ENCODE assay signal across 17 cellular contexts in the genomic region with DNA sequence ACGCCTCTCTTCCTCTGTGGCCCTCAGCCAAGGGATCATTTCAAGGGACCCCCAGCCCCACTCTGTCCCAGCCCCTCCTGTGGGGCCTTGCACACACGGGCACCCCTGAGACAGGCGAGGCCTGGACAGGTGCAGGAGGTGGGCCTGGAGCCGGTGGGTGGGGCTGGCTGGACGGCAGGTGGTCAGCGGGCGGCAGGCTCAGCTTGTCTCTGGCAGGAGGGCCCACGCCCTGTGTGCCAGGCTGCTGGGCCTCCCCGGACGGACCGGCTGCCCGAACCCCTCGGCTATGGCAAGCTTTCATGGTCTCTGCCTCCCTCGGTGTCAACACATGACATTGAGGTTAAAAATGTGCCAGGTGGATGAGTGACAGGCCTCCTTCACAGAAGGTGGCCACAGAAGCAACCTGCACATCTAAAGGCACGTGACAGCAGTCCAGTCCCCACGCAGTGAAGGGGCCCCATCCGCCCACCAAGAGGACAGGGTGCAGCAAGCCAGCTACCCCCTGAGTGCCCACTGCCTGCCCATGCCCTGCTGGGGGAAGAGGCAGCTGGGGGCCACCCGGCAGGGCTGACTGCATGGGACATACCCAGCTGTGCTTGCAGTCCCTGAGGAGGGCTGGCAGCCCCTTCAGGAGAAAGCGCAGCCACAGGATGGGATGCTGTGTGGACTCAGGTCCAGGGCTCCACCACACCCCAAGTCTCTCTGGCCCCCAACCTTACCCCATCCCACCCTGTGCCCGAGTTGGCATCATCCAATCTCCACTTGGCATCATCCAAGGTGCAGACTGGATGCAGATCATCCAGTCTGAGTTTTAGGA.
DNase-seq lines count a peak whose midpoint lies in the region; FAIRE-seq and TF ChIP-seq lines count a peak whose summit lies in the region.
"Had no signal": no experiment of that assay in that cellular context is flagged by ENCODE, and none has a peak within 500 bp of the region (broad histone marks: within the 10 kb centered on the region; RNA-seq: fewer than 3 reads in every experiment).

No MANE protein-coding gene starts in this region.

- TF ChIP-seq POLR2A in H1 (IDR thresholded peaks at IDR 0.05; ENCODE audit: control extremely low read depth in 1 of 2, low read depth in 2 of 2, low read length in 2 of 2) (no peak), sigmoid colon (IDR thresholded peaks at IDR 0.05) (no peak)

- H3K36me3 Mint-ChIP-seq in type B pancreatic cell, result no peaks in the 10 kb centered on the region

- no peak overlapping the region for H3K4ac ChIP-seq in H1 (replicated peaks; ENCODE audit: insufficient read length, low read depth, low read length)
- H3K4ac ChIP-seq in mesenchymal stem cell (ENCODE audit: low read depth in 1 of 2, low read length in 2 of 2), result no peak overlapping the region

- intact Hi-C loops in sigmoid colon (cut with DNase I), result no loop called here

- H2BK20ac ChIP-seq in H1 (ENCODE audit: low read length), result 0 out of 2 replicates have a peak overlapping the region, but pooled peaks have one; percentile 80

- H4K8ac ChIP-seq in H1 (ENCODE audit: extremely low read depth, insufficient read depth, low read length) (no peak overlapping the region), mesenchymal stem cell (ENCODE audit: low read length) (peak overlapping the region; percentile 14)

- TF ChIP-seq EP300 in H1 (IDR thresholded peaks at IDR 0.05; ENCODE audit: borderline replicate concordance in 1 of 2, low read depth in 2 of 2, low read length in 2 of 2) (no peak), sigmoid colon (IDR thresholded peaks at IDR 0.05) (no peak)

- H3K56ac ChIP-seq in H1 (replicated peaks; ENCODE audit: insufficient read length, low read depth, low read length), result no peak overlapping the region

- H3K27ac ChIP-seq in HEK293 (ENCODE audit: extremely low read depth, low read depth, low read length), result no peak overlapping the region
- H3K27ac ChIP-seq in H1 (ENCODE audit: low read depth, low read length), result no peak overlapping the region
- H3K27ac ChIP-seq in mesenchymal stem cell (ENCODE audit: low read length, poor library complexity, severe bottlenecking), result no peak overlapping the region
- no peak overlapping the region for H3K27ac ChIP-seq in sigmoid colon
- H3K27ac ChIP-seq: Peyer's patch had no signal

- no peaks in the 10 kb centered on the region for H3K9me3 Mint-ChIP-seq in type B pancreatic cell

- H2AK5ac ChIP-seq in H1 (ENCODE audit: low read depth, low read length), result no peak overlapping the region
- no peak overlapping the region for H2AK5ac ChIP-seq in mesenchymal stem cell (ENCODE audit: low read length, severe bottlenecking)

- peaks cover 29% of the 10 kb centered on the region for H3K27me3 Mint-ChIP-seq in type B pancreatic cell

- no peaks in the 10 kb centered on the region for H3K79me2 ChIP-seq in H1 (ENCODE audit: control insufficient read depth in 1 of 2, insufficient read depth in 2 of 2, low read length in 2 of 2)

- H2AFZ ChIP-seq in H1 (ENCODE audit: low read length) (no peak overlapping the region), mesenchymal stem cell (ENCODE audit: low read depth, low read length) (no peak overlapping the region)

- DNase-seq in H1 (ENCODE audit: low read depth in 1 of 2, low spot score in 2 of 2) (no peak), mesenchymal stem cell (no peak), sigmoid colon (peak; percentile 61), type B pancreatic cell (ENCODE audit: extremely low spot score, unreplicated experiment) (no peak), hippocampal formation (lab: John Stamatoyannopoulos, UW) (no peak), NCI-H526 treated with DMSO at 0.1 percent for 48 hours (lab: John Stamatoyannopoulos, UW) (no peak)
- DNase-seq: AML-193, IMR-90, Karpas-422, MG63, NCI-H1092, NCI-H146, NCI-H2081 treated with DMSO at 0.1 percent for 48 hours, NCI-H510A treated with DMSO at 0.1 percent for 48 hours, Peyer's patch, SHP77 treated with DMSO at 0.1 percent for 48 hours had no signal

- H3K36me3 ChIP-seq in HEK293 (ENCODE audit: control insufficient read depth in 2 of 2, insufficient read depth in 1 of 2, low read length in 2 of 2) (no peaks in the 10 kb centered on the region), H1 (ENCODE audit: control insufficient read depth in 2 of 4, insufficient read depth in 4 of 4, low read length in 3 of 4) (no peaks in the 10 kb centered on the region), mesenchymal stem cell (ENCODE audit: control insufficient read depth in 1 of 2, insufficient read depth in 2 of 2, low read depth in 1 of 2, low read length in 2 of 2) (peaks cover 0 to 3% of the 10 kb centered on the region in 2 experiments), sigmoid colon (no peaks in the 10 kb centered on the region)
- H3K36me3 ChIP-seq: MG63, Peyer's patch had no signal

- H3K27me3 ChIP-seq in H1 (replicated peaks in 1 of 4; ENCODE audit: control insufficient read depth in 3 of 4, extremely low read depth in 1 of 4, insufficient read depth in 3 of 4, low read length in 3 of 4) (no peaks in the 10 kb centered on the region; a peak in 2 of 7 replicates), mesenchymal stem cell (ENCODE audit: control insufficient read depth in 1 of 2, insufficient read depth in 1 of 2, low read length in 2 of 2) (peaks cover 19 to 20% of the 10 kb centered on the region in 2 experiments), sigmoid colon (peaks cover 6 to 33% (median 28%) of the 10 kb centered on the region in 3 donors)
- H3K27me3 ChIP-seq: MG63, Peyer's patch had no signal

- TF ChIP-seq CTCF in HEK293 (tag by site-specific recombination; IDR thresholded peaks at IDR 0.05) (no peak), H1 (IDR thresholded peaks at IDR 0.05; ENCODE audit: control extremely low read depth in 1 of 3, insufficient read depth in 1 of 3, low read depth in 1 of 3, low read length in 3 of 3) (no peak), sigmoid colon (IDR thresholded peaks at IDR 0.05) (no peak), type B pancreatic cell (conservative IDR thresholded peaks at IDR 0.05) (no peak)

- peaks cover 19% of the 10 kb centered on the region; the same call in 1 of the 2 replicates for H3K23me2 ChIP-seq in H1 (ENCODE audit: low read depth, low read length)

- H3K27ac Mint-ChIP-seq in type B pancreatic cell, result no peak overlapping the region

- peaks cover 5% of the 10 kb centered on the region for H3K4me1 Mint-ChIP-seq in type B pancreatic cell (ENCODE audit: unreplicated experiment)

- no peak overlapping the region for H3K4me2 ChIP-seq in H1 (ENCODE audit: insufficient read depth in 1 of 2, low read depth in 2 of 2, low read length in 2 of 2)
- no peak overlapping the region for H3K4me2 ChIP-seq in mesenchymal stem cell (ENCODE audit: low read length, poor library complexity, severe bottlenecking)

- peaks cover 2% of the 10 kb centered on the region; the same call in 1 of the 2 replicates for H3K79me1 ChIP-seq in H1 (ENCODE audit: low read depth, low read length)
- H3K79me1 ChIP-seq in mesenchymal stem cell (replicated peaks; ENCODE audit: low read length, poor library complexity, severe bottlenecking), result peaks cover 3% of the 10 kb centered on the region

- H3K23ac ChIP-seq in H1 (ENCODE audit: insufficient read length) (no peak overlapping the region), mesenchymal stem cell (ENCODE audit: low read length in 2 of 2) (no peak overlapping the region)

- H4K5ac ChIP-seq in H1 (ENCODE audit: insufficient read length, low read depth, low read length), result no peak overlapping the region

- H4K20me1 ChIP-seq in H1 (replicated peaks in 1 of 2; ENCODE audit: control insufficient read depth in 1 of 2, insufficient read depth in 2 of 2, low read length in 2 of 2), result peaks cover 0 to 4% of the 10 kb centered on the region in 2 experiments

- H2BK5ac ChIP-seq in H1 (ENCODE audit: low read depth, low read length) (no peak overlapping the region), mesenchymal stem cell (ENCODE audit: low read depth, low read length, poor library complexity, severe bottlenecking) (no peak overlapping the region)

- POLR2A ChIA-PET in HEK293 (lab: Yijun Ruan, JAX), result no interaction called here
- POLR2A ChIA-PET in H1 (lab: Charles Lee; ENCODE audit: partially characterized antibody), result no interaction called here

- H2BK12ac ChIP-seq in H1 (ENCODE audit: low read depth, low read length) (peak overlapping the region; percentile 68; the same call in 1 of the 2 replicates), mesenchymal stem cell (ENCODE audit: low read length in 2 of 2) (peak overlapping the region in 1 of 2 experiments; percentile 24)

- H4K91ac ChIP-seq in H1 (replicated peaks; ENCODE audit: insufficient read length, low read length) (no peak overlapping the region), mesenchymal stem cell (ENCODE audit: low read length) (no peak overlapping the region)

- 0 out of 2 replicates have a peak, but pooled peaks cover 2% of the 10 kb centered on the region for H3K4me1 ChIP-seq in HEK293 (ENCODE audit: control insufficient read depth, insufficient read depth, low read length)
- H3K4me1 ChIP-seq in H1 (replicated peaks in 1 of 4; ENCODE audit: control insufficient read depth in 3 of 4, insufficient read depth in 4 of 4, low read length in 3 of 4), result peaks cover 2 to 42% (median 31%) of the 10 kb centered on the region in 4 experiments
- peaks cover 17% of the 10 kb centered on the region for H3K4me1 ChIP-seq in mesenchymal stem cell (ENCODE audit: control insufficient read depth, insufficient read depth, low read depth, low read length)
- H3K4me1 ChIP-seq in sigmoid colon, result peaks cover 0 to 19% (median 17%) of the 10 kb centered on the region in 4 donors

- 94% methylated on average over 17 of the region's 20 CpGs; no CpG with 5 or more reads in 1 of the 2 experiments for WGBS in H1 (ENCODE audit: extremely low coverage in 1 of 2, insufficient coverage in 1 of 2, insufficient read length in 1 of 2, insufficient replicate concordance in 2 of 2, low coverage in 1 of 2, low lambda C conversion rate in 2 of 2, missing lambda C conversion rate in 1 of 2), 2 experiments
- WGBS in mesenchymal stem cell, result 85% methylated on average over 20 of the region's 20 CpGs
- 44 to 80% methylated on average over 20 of the region's 20 CpGs for WGBS in sigmoid colon, 2 donors

- H3K4me3 ChIP-seq in HEK293 (ENCODE audit: low read depth, low read length) (no peak overlapping the region), H1 (ENCODE audit: extremely low read depth in 1 of 4, insufficient read depth in 2 of 4, low read depth in 3 of 4, low read length in 4 of 4) (no peak overlapping the region), mesenchymal stem cell (ENCODE audit: insufficient read depth in 1 of 2, low read depth in 1 of 2, low read length in 2 of 2) (no peak overlapping the region), sigmoid colon (no peak overlapping the region)
- H3K4me3 ChIP-seq: MG63, Peyer's patch had no signal

- CTCF ChIA-PET in HEK293 (lab: Yijun Ruan, JAX), result no interaction called here
- CTCF ChIA-PET in H1 (lab: Charles Lee; ENCODE audit: partially characterized antibody), result interaction anchor here (1.8 to 2.0 kb wide), 3 partner anchors 18 to 219 kb away, joined by 4 to 5 read pairs (median 4); no protein-coding TSS in a partner anchor

- H2BK120ac ChIP-seq in H1 (replicated peaks; ENCODE audit: low read depth, low read length), result no peak overlapping the region
- H2BK120ac ChIP-seq in mesenchymal stem cell (ENCODE audit: low read depth, low read length), result no peak overlapping the region

- H3K14ac ChIP-seq in H1 (ENCODE audit: insufficient read length) (no peak overlapping the region), mesenchymal stem cell (ENCODE audit: low read length in 2 of 2) (peak overlapping the region in 1 of 2 experiments; percentile 11)

- H3K9me3 ChIP-seq in HEK293 (ENCODE audit: control insufficient read depth, insufficient read depth, low read depth, low read length), result no peaks in the 10 kb centered on the region
- no peaks in the 10 kb centered on the region for H3K9me3 ChIP-seq in H1 (ENCODE audit: insufficient read depth in 2 of 2, low read depth in 1 of 2, low read length in 1 of 2)
- no peaks in the 10 kb centered on the region for H3K9me3 ChIP-seq in mesenchymal stem cell (ENCODE audit: control insufficient read depth, low read length)
- no peaks in the 10 kb centered on the region for H3K9me3 ChIP-seq in sigmoid colon
- H3K9me3 ChIP-seq: MG63, Peyer's patch had no signal

- H3K9ac ChIP-seq in H1 (replicated peaks in 1 of 4; ENCODE audit: extremely low read depth in 1 of 4, low read depth in 3 of 4, low read length in 3 of 4), result no peak overlapping the region
- H3K9ac ChIP-seq in mesenchymal stem cell (ENCODE audit: low read length), result no peak overlapping the region

- no peak overlapping the region; the same call in 1 of the 2 replicates for H3K18ac ChIP-seq in H1 (ENCODE audit: extremely low read depth, low read length)
- H3K18ac ChIP-seq in mesenchymal stem cell (ENCODE audit: low read depth in 1 of 2, low read length in 2 of 2), result no peak overlapping the region

- H2BK15ac ChIP-seq in H1 (ENCODE audit: low read length) (peak overlapping the region; percentile 31; the same call in 1 of the 2 replicates), mesenchymal stem cell (ENCODE audit: low read depth, poor library complexity, severe bottlenecking) (no peak overlapping the region)

- no peak for TF ChIP-seq RAD21 in H1 (IDR thresholded peaks at IDR 0.05 in 1 of 2, conservative IDR thresholded peaks at IDR 0.05 in 1 of 2; ENCODE audit: low read depth in 2 of 2, low read length in 2 of 2)

- no peak for FAIRE-seq in H1 (lab: Jason Lieb, UNC)

- no peak overlapping the region for H3K4me3 Mint-ChIP-seq in type B pancreatic cell
